ENCODE assay signal across 10 cellular contexts in genomic region chr7:18566829-18567228, GRCh38.
DNase-seq lines count a peak whose midpoint lies in the region; ATAC-seq and TF ChIP-seq lines count a peak whose summit lies in the region.
"Had no signal": no experiment of that assay in that cellular context is flagged by ENCODE, and none has a peak within 500 bp of the region (broad histone marks: within the 10 kb centered on the region; RNA-seq: fewer than 3 reads in every experiment).

No MANE protein-coding gene starts in this region.

- no peaks in the 10 kb centered on the region for H3K36me3 Mint-ChIP-seq in activated CD4-positive, alpha-beta T cell treated with anti-CD3 and anti-CD28 coated beads, Interleukin-2, amount 10 ng/mL, durations not matched to agents 24 days and 14 days (ENCODE audit: low read depth)

- no peaks in the 10 kb centered on the region for H3K9me3 Mint-ChIP-seq in activated CD4-positive, alpha-beta T cell treated with anti-CD3 and anti-CD28 coated beads, Interleukin-2, amount 10 ng/mL, durations not matched to agents 24 days and 14 days

- TF ChIP-seq CTCF in lower lobe of right lung (IDR thresholded peaks at IDR 0.05), result no peak

- intact Hi-C loops in activated CD4-positive, alpha-beta T cell treated with anti-CD3 and anti-CD28 coated beads, Interleukin-2, amount 10 ng/mL, durations not matched to agents 24 days and 14 days (cut with micrococcal nuclease), result no loop called here
- intact Hi-C loops in lower lobe of right lung (cut with DNase I), result no loop called here

- no peak overlapping the region for H3K4me3 ChIP-seq in lower lobe of right lung

- H3K27ac ChIP-seq in lower lobe of right lung, result no peak overlapping the region

- no peaks in the 10 kb centered on the region for H3K4me1 ChIP-seq in lower lobe of right lung

- no peaks in the 10 kb centered on the region for H3K27me3 Mint-ChIP-seq in activated CD4-positive, alpha-beta T cell treated with anti-CD3 and anti-CD28 coated beads, Interleukin-2, amount 10 ng/mL, durations not matched to agents 24 days and 14 days

- H3K27ac Mint-ChIP-seq in activated CD4-positive, alpha-beta T cell treated with anti-CD3 and anti-CD28 coated beads, Interleukin-2, amount 10 ng/mL, durations not matched to agents 24 days and 14 days, result no peak overlapping the region

- no peak overlapping the region for H3K4me3 Mint-ChIP-seq in activated CD4-positive, alpha-beta T cell treated with anti-CD3 and anti-CD28 coated beads, Interleukin-2, amount 10 ng/mL, durations not matched to agents 24 days and 14 days

- no peaks in the 10 kb centered on the region for H3K4me1 Mint-ChIP-seq in activated CD4-positive, alpha-beta T cell treated with anti-CD3 and anti-CD28 coated beads, Interleukin-2, amount 10 ng/mL, durations not matched to agents 24 days and 14 days

- in situ Hi-C loops in G401 (cut with HindIII; ENCODE audit: low sequenced_read_pairs), result no loop called here

- peak; percentile 98 for ATAC-seq in GM18861 (IDR thresholded peaks at IDR 0.05; ENCODE audit: unreplicated experiment)
- peak; percentile 88 for ATAC-seq in GM21723 (IDR thresholded peaks at IDR 0.05; ENCODE audit: unreplicated experiment)
- peak; percentile 99 for ATAC-seq in HG03460 (IDR thresholded peaks at IDR 0.05; ENCODE audit: unreplicated experiment)
- no peak for ATAC-seq in lower lobe of right lung

- no peaks in the 10 kb centered on the region for H3K27me3 ChIP-seq in lower lobe of right lung (ENCODE audit: low read depth)

- no peaks in the 10 kb centered on the region for H3K9me3 ChIP-seq in lower lobe of right lung

- DNase-seq in germinal center (ENCODE audit: low spot score), result peak; percentile 74
- no peak for DNase-seq in activated CD4-positive, alpha-beta T cell treated with anti-CD3 and anti-CD28 coated beads, Interleukin-2, amount 10 ng/mL, durations not matched to agents 24 days and 14 days
- no peak for DNase-seq in cerebellar nuclear complex (lab: John Stamatoyannopoulos, UW)
- no peak for DNase-seq in lower lobe of right lung
- no peak for DNase-seq in G401 (ENCODE audit: low spot score)
- DNase-seq: activated CD4-positive, alpha-beta T cell treated with anti-CD3 and anti-CD28 coated beads, Interleukin-2, amount 50 U/mL, for 48 hours; NCI-H1417 treated with DMSO at 0.1 percent for 48 hours had no signal

- H3K36me3 ChIP-seq in lower lobe of right lung, result no peaks in the 10 kb centered on the region

Comparison
In these comparisons a context has a peak if more than half of its experiments do, and no peak if none do; other contexts are left out.
1. ATAC-seq: peak in GM18861 (single experiment), GM21723 (single experiment) and HG03460 (single experiment); none in lower lobe of right lung (0 of 2).